26 cellular contexts compared by ENCODE assay signal in the genomic region with DNA sequence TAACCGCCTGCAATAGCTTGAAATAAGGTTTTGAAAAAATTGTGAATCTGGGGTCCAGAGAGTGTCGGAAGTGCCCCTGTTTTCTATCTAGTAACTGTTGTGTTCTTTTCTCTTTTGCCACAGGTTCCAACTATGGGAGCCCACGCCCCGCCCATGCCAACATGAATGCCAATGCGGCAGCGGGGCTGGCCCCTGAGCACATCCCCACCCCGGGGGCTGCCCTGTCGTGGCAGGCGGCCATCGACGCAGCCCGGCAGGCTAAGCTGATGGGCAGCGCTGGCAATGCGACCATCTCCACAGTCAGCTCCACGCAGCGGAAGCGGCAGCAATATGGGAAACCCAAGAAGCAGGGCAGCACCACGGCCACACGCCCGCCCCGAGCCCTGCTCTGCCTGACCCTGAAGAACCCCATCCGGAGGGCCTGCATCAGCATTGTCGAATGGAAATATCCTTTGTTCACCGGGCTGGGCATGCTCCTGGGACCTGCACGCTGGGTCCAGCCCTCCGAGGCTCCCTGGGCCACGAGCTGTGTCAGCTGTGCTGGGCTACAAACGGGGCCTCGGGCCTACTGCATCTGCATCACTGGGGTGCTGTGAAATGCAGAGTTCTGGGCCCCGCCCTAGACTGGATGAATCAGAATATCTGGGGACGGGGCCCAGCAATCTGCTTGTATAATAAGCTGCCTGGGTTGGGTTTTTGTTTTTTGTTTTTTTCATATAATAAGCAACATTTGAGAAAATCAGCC.
"Had no signal": no experiment of that assay in that cellular context is flagged by ENCODE, and none has a peak within 500 bp of the region (broad histone marks: within the 10 kb centered on the region; RNA-seq: fewer than 3 reads in every experiment).

No MANE protein-coding gene starts in this region.

- FAIRE-seq: endometrium, islet of Langerhans, urothelium cell line had no signal

- H3K36me3 Mint-ChIP-seq: naive thymus-derived CD8-positive, alpha-beta T cell; stimulated activated memory B cell treated with anti-CD40 and anti-IgM and Interleukin-4, amounts not matched to agents 10 μg/mL and 1 μg/mL and 100 μg/mL, for 72 hours had no signal

- H3K36me3 ChIP-seq: esophagus squamous epithelium, left lung, lower lobe of right lung, neutrophil, thyroid gland had no signal

- H3K4me1 Mint-ChIP-seq: naive thymus-derived CD8-positive, alpha-beta T cell; stimulated activated memory B cell treated with anti-CD40 and anti-IgM and Interleukin-4, amounts not matched to agents 10 μg/mL and 1 μg/mL and 100 μg/mL, for 72 hours had no signal

- H3K9me3 Mint-ChIP-seq: effector memory CD8-positive, alpha-beta T cell; naive thymus-derived CD8-positive, alpha-beta T cell; nephron progenitor cell; stimulated activated memory B cell treated with anti-CD40 and anti-IgM and Interleukin-4, amounts not matched to agents 10 μg/mL and 1 μg/mL and 100 μg/mL, for 72 hours; stimulated activated naive CD8-positive, alpha-beta T cell treated with anti-CD3 and anti-CD28 coated beads, Interleukin-15, Interleukin-2, amounts not matched to agents 100 ng/mL and 50 ng/mL, for 24 hours had no signal

- H3K4me3 ChIP-seq: esophagus squamous epithelium, heart right ventricle, left lung, lower lobe of right lung, psoas muscle, skin epidermis, spleen, thyroid gland had no signal

- H3K4me3 Mint-ChIP-seq: effector memory CD8-positive, alpha-beta T cell; naive thymus-derived CD8-positive, alpha-beta T cell; nephron progenitor cell; stimulated activated memory B cell treated with anti-CD40 and anti-IgM and Interleukin-4, amounts not matched to agents 10 μg/mL and 1 μg/mL and 100 μg/mL, for 72 hours; stimulated activated naive CD8-positive, alpha-beta T cell treated with anti-CD3 and anti-CD28 coated beads, Interleukin-15, Interleukin-2, amounts not matched to agents 100 ng/mL and 50 ng/mL, for 24 hours; type B pancreatic cell had no signal

- H3K27ac ChIP-seq: esophagus squamous epithelium, left lung, lower lobe of right lung, neutrophil, psoas muscle, skin epidermis, spleen, thyroid gland had no signal

- H3K27ac Mint-ChIP-seq: effector memory CD8-positive, alpha-beta T cell; naive thymus-derived CD8-positive, alpha-beta T cell; stimulated activated memory B cell treated with anti-CD40 and anti-IgM and Interleukin-4, amounts not matched to agents 10 μg/mL and 1 μg/mL and 100 μg/mL, for 72 hours; stimulated activated naive CD8-positive, alpha-beta T cell treated with anti-CD3 and anti-CD28 coated beads, Interleukin-15, Interleukin-2, amounts not matched to agents 100 ng/mL and 50 ng/mL, for 24 hours; type B pancreatic cell had no signal

- H3K27me3 ChIP-seq: esophagus squamous epithelium, heart right ventricle, left lung, neutrophil, spleen, thyroid gland had no signal

- H3K4me1 ChIP-seq: left lung, psoas muscle had no signal

- H3K27me3 Mint-ChIP-seq: stimulated activated naive CD8-positive, alpha-beta T cell treated with anti-CD3 and anti-CD28 coated beads, Interleukin-15, Interleukin-2, amounts not matched to agents 100 ng/mL and 50 ng/mL, for 24 hours had no signal

- H3K9me3 ChIP-seq: esophagus squamous epithelium, heart right ventricle, left lung, lower lobe of right lung, neutrophil, psoas muscle, spleen, thyroid gland had no signal

- DNase-seq: cortex of kidney; effector memory CD8-positive, alpha-beta T cell; erythroblast; esophagus squamous epithelium; foreskin melanocyte; glutamatergic neuron; heart right ventricle; hippocampal formation; left cardiac atrium; left lung; lower lobe of right lung; naive thymus-derived CD8-positive, alpha-beta T cell; nephron progenitor cell; psoas muscle; spleen; stimulated activated CD4-positive, alpha-beta T cell treated with anti-CD3 and anti-CD28 coated beads, Interleukin-4, amount 100 ng/mL, for 4 hours; thyroid gland had no signal

- ATAC-seq: effector memory CD8-positive, alpha-beta T cell; heart right ventricle; left cardiac atrium; left lung; lower lobe of right lung; naive thymus-derived CD8-positive, alpha-beta T cell; psoas muscle; right cardiac atrium; stimulated activated memory B cell treated with anti-CD40 and anti-IgM and Interleukin-4, amounts not matched to agents 10 μg/mL and 1 μg/mL and 100 μg/mL, for 72 hours had no signal
